30 cellular contexts compared by ENCODE assay signal in genomic region chr10:94260455-94260854, GRCh38.
"Had no signal": no experiment of that assay in that cellular context is flagged by ENCODE, and none has a peak within 500 bp of the region (broad histone marks: within the 10 kb centered on the region; RNA-seq: fewer than 3 reads in every experiment).

No MANE protein-coding gene starts in this region.

- H3K4me3 ChIP-seq: ascending aorta, breast epithelium, cardiac muscle cell, coronary artery, dorsolateral prefrontal cortex, esophagus muscularis mucosa, gastroesophageal sphincter had no signal

- H3K9me3 Mint-ChIP-seq: activated CD4-positive, alpha-beta memory T cell treated with anti-CD3 and anti-CD28 coated beads for 36 hours; activated CD4-positive, alpha-beta T cell treated with anti-CD3 and anti-CD28 coated beads, Interleukin-2, amount 10 ng/mL, durations not matched to agents 24 days and 14 days; activated naive CD4-positive, alpha-beta T cell treated with anti-CD3 and anti-CD28 coated beads, Interleukin-2, amount 10 ng/mL, durations not matched to agents 7 days and 5 days; activated naive CD4-positive, alpha-beta T cell treated with anti-CD3 and anti-CD28 coated beads, Interleukin-2, amount 50 U/mL, for 72 hours; activated naive CD8-positive, alpha-beta T cell treated with anti-CD3 and anti-CD28 coated beads, Interleukin-2, amount 10 ng/mL, durations not matched to agents 7 days and 5 days; activated T-cell treated with anti-CD3 and anti-CD28 coated beads, Interleukin-2, amount 50 U/mL, for 24 hours; activated T-cell treated with anti-CD3 and anti-CD28 coated beads, Interleukin-2, amount 50 U/mL, for 72 hours; brain; dendritic cell treated with granulocyte-macrophage colony-stimulating factor and Interleukin-4, amounts not matched to agents 40 ng/mL and 50 ng/mL, for 4 days; endodermal cell had no signal

- H3K27me3 ChIP-seq: ascending aorta, breast epithelium, cardiac muscle cell, dorsolateral prefrontal cortex, esophagus muscularis mucosa, gastroesophageal sphincter had no signal

- H3K27ac Mint-ChIP-seq: activated B cell treated with CpG ODN at 0.5 μM for 24 hours; activated CD4-positive, alpha-beta memory T cell treated with anti-CD3 and anti-CD28 coated beads for 36 hours; activated CD4-positive, alpha-beta T cell treated with anti-CD3 and anti-CD28 coated beads, Interleukin-2, amount 10 ng/mL, durations not matched to agents 24 days and 14 days; activated naive CD4-positive, alpha-beta T cell treated with anti-CD3 and anti-CD28 coated beads, Interleukin-2, amount 10 ng/mL, durations not matched to agents 7 days and 5 days; activated naive CD4-positive, alpha-beta T cell treated with anti-CD3 and anti-CD28 coated beads, Interleukin-2, amount 50 U/mL, for 72 hours; activated naive CD8-positive, alpha-beta T cell treated with anti-CD3 and anti-CD28 coated beads, Interleukin-2, amount 10 ng/mL, durations not matched to agents 7 days and 5 days; activated T-cell treated with anti-CD3 and anti-CD28 coated beads, Interleukin-2, amount 50 U/mL, for 24 hours; activated T-cell treated with anti-CD3 and anti-CD28 coated beads, Interleukin-2, amount 50 U/mL, for 72 hours; brain; dendritic cell treated with granulocyte-macrophage colony-stimulating factor and Interleukin-4, amounts not matched to agents 40 ng/mL and 50 ng/mL, for 4 days; endodermal cell had no signal

- H3K4me1 Mint-ChIP-seq: activated B cell treated with CpG ODN at 0.5 μM for 24 hours; activated naive CD4-positive, alpha-beta T cell treated with anti-CD3 and anti-CD28 coated beads, Interleukin-2, amount 10 ng/mL, durations not matched to agents 7 days and 5 days; activated naive CD8-positive, alpha-beta T cell treated with anti-CD3 and anti-CD28 coated beads, Interleukin-2, amount 10 ng/mL, durations not matched to agents 7 days and 5 days; brain; endodermal cell had no signal

- ATAC-seq: activated CD4-positive, CD25-positive, alpha-beta regulatory T cell treated with anti-CD3 and anti-CD28 coated beads, Interleukin-2, amount 50 U/mL, for 24 hours; activated naive CD4-positive, alpha-beta T cell treated with anti-CD3 and anti-CD28 coated beads, Interleukin-2, amount 50 U/mL, for 72 hours; activated T-cell treated with anti-CD3 and anti-CD28 coated beads, Interleukin-2, amount 50 U/mL, for 72 hours; foreskin keratinocyte; gastroesophageal sphincter had no signal

- H3K4me3 Mint-ChIP-seq: activated B cell treated with CpG ODN at 0.5 μM for 24 hours; activated CD4-positive, alpha-beta memory T cell treated with anti-CD3 and anti-CD28 coated beads for 36 hours; activated CD4-positive, alpha-beta T cell treated with anti-CD3 and anti-CD28 coated beads, Interleukin-2, amount 10 ng/mL, durations not matched to agents 24 days and 14 days; activated naive CD4-positive, alpha-beta T cell treated with anti-CD3 and anti-CD28 coated beads, Interleukin-2, amount 10 ng/mL, durations not matched to agents 7 days and 5 days; activated naive CD8-positive, alpha-beta T cell treated with anti-CD3 and anti-CD28 coated beads, Interleukin-2, amount 10 ng/mL, durations not matched to agents 7 days and 5 days; activated T-cell treated with anti-CD3 and anti-CD28 coated beads, Interleukin-2, amount 50 U/mL, for 24 hours; activated T-cell treated with anti-CD3 and anti-CD28 coated beads, Interleukin-2, amount 50 U/mL, for 72 hours; brain; dendritic cell treated with granulocyte-macrophage colony-stimulating factor and Interleukin-4, amounts not matched to agents 40 ng/mL and 50 ng/mL, for 4 days; endodermal cell had no signal

- H3K9me3 ChIP-seq: ascending aorta, breast epithelium, esophagus muscularis mucosa, gastroesophageal sphincter had no signal

- DNase-seq: activated B cell treated with CpG ODN at 0.5 μM for 24 hours; activated CD4-positive, alpha-beta memory T cell treated with anti-CD3 and anti-CD28 coated beads for 36 hours; activated CD4-positive, alpha-beta T cell treated with anti-CD3 and anti-CD28 coated beads, Interleukin-2, amount 10 ng/mL, durations not matched to agents 24 days and 14 days; activated CD8-positive, alpha-beta memory T cell treated with anti-CD3 and anti-CD28 coated beads, Interleukin-2, amount 50 U/mL, for 48 hours; activated gamma-delta T cell; activated naive CD4-positive, alpha-beta T cell; activated naive CD4-positive, alpha-beta T cell treated with anti-CD3 and anti-CD28 coated beads, Interleukin-2, amount 10 ng/mL, durations not matched to agents 7 days and 5 days; activated naive CD8-positive, alpha-beta T cell treated with anti-CD3 and anti-CD28 coated beads, Interleukin-2, amount 10 ng/mL, durations not matched to agents 7 days and 5 days; activated T-cell treated with anti-CD3 and anti-CD28 coated beads for 4 hours; activated T-cell treated with anti-CD3 and anti-CD28 coated beads, Interleukin-2, amount 50 U/mL, for 24 hours; activated T-cell treated with anti-CD3 and anti-CD28 coated beads, Interleukin-2, amount 50 U/mL, for 72 hours; central memory CD4-positive, alpha-beta T cell; cerebellar nuclear complex; dorsolateral prefrontal cortex; effector memory CD4-positive, alpha-beta T cell; endodermal cell; erythroblast; foreskin keratinocyte; T-helper 2 cell had no signal

- H3K36me3 Mint-ChIP-seq: activated CD4-positive, alpha-beta memory T cell treated with anti-CD3 and anti-CD28 coated beads for 36 hours; activated naive CD4-positive, alpha-beta T cell treated with anti-CD3 and anti-CD28 coated beads, Interleukin-2, amount 10 ng/mL, durations not matched to agents 7 days and 5 days; activated naive CD4-positive, alpha-beta T cell treated with anti-CD3 and anti-CD28 coated beads, Interleukin-2, amount 50 U/mL, for 72 hours; activated naive CD8-positive, alpha-beta T cell treated with anti-CD3 and anti-CD28 coated beads, Interleukin-2, amount 10 ng/mL, durations not matched to agents 7 days and 5 days had no signal

- H3K4me1 ChIP-seq: ascending aorta, breast epithelium, esophagus muscularis mucosa, foreskin keratinocyte, gastroesophageal sphincter had no signal

- H3K27ac ChIP-seq: ascending aorta, breast epithelium, cardiac muscle cell, coronary artery, dorsolateral prefrontal cortex, esophagus muscularis mucosa, foreskin keratinocyte, gastroesophageal sphincter, VCaP had no signal

- H3K27me3 Mint-ChIP-seq: activated CD4-positive, alpha-beta T cell treated with anti-CD3 and anti-CD28 coated beads, Interleukin-2, amount 10 ng/mL, durations not matched to agents 24 days and 14 days; brain had no signal

- H3K36me3 ChIP-seq: breast epithelium, cardiac muscle cell had no signal
